In genomic region chr6:47581591-47581990, GRCh38 we compare ENCODE assay signal across 17 cellular contexts.
A peak's percentile ranks its signal among the peaks of the same experiment; 100 is the strongest.
DNase-seq lines count a peak whose midpoint lies in the region; ATAC-seq and TF ChIP-seq lines count a peak whose summit lies in the region.
"Had no signal": no experiment of that assay in that cellular context is flagged by ENCODE, and none has a peak within 500 bp of the region (broad histone marks: within the 10 kb centered on the region; RNA-seq: fewer than 3 reads in every experiment).

No MANE protein-coding gene starts in this region.

- H3K9me3 ChIP-seq in OCI-LY3 (ENCODE audit: insufficient read depth, low read length) (no peaks in the 10 kb centered on the region), right lobe of liver (no peaks in the 10 kb centered on the region)
- H3K9me3 ChIP-seq: lower lobe of right lung, prostate gland, thoracic aorta had no signal

- WGBS in right lobe of liver (ENCODE audit: insufficient coverage, low coverage, low lambda C conversion rate, missing lambda C conversion rate): 75% methylated on average over 2 of the region's 2 CpGs

- peaks cover 11% of the 10 kb centered on the region for H3K4me1 ChIP-seq in OCI-LY3 (ENCODE audit: low read length)
- no peaks in the 10 kb centered on the region for H3K4me1 ChIP-seq in right lobe of liver
- H3K4me1 ChIP-seq: lower lobe of right lung, prostate gland had no signal

- intact Hi-C loops in right lobe of liver (cut with DNase I): no loop called here

- no peak for TF ChIP-seq POLR2A in right lobe of liver (IDR thresholded peaks at IDR 0.05)

- ATAC-seq in GM18870 (IDR thresholded peaks at IDR 0.05; ENCODE audit: unreplicated experiment) (peak; percentile 45), GM21526 (IDR thresholded peaks at IDR 0.05; ENCODE audit: low FRiP score, unreplicated experiment) (peak; percentile 69), HG03064 (IDR thresholded peaks at IDR 0.05; ENCODE audit: low read depth, unreplicated experiment) (peak; percentile 87), right lobe of liver (no peak)
- ATAC-seq: lower lobe of right lung; natural killer cell treated with Interleukin-12 subunit alpha and Interleukin-12 subunit beta and Interleukin-15 and Interleukin-18, amount 100 ng/mL, for 72 hours had no signal

- H3K4me2 ChIP-seq in OCI-LY3 (ENCODE audit: low read length): peak overlapping the region; percentile 21

- no peak for TF ChIP-seq CTCF in OCI-LY3 (IDR thresholded peaks at IDR 0.05; ENCODE audit: low read depth, low read length)
- TF ChIP-seq CTCF in right lobe of liver (IDR thresholded peaks at IDR 0.05): no peak

- H2AFZ ChIP-seq in OCI-LY3 (ENCODE audit: low read depth, low read length): no peak overlapping the region

- H3K27ac ChIP-seq in OCI-LY3 (ENCODE audit: low read length): no peak overlapping the region
- no peak overlapping the region for H3K27ac ChIP-seq in right lobe of liver
- H3K27ac ChIP-seq: lower lobe of right lung, prostate gland, thoracic aorta had no signal

- H3K36me3 ChIP-seq in OCI-LY3 (replicated peaks; ENCODE audit: low read depth, low read length) (peaks cover 41% of the 10 kb centered on the region), right lobe of liver (peaks cover 0 to 4% (median 2%) of the 10 kb centered on the region in 4 donors)
- H3K36me3 ChIP-seq: prostate gland had no signal

- H4K20me1 ChIP-seq in OCI-LY3 (ENCODE audit: insufficient read depth, low read length): peaks cover 3% of the 10 kb centered on the region; the same call in 1 of the 2 replicates

- no peaks in the 10 kb centered on the region for H3K27me3 ChIP-seq in OCI-LY3 (ENCODE audit: low read depth, low read length)
- H3K27me3 ChIP-seq in right lobe of liver: no peaks in the 10 kb centered on the region

- H3K4me3 ChIP-seq in OCI-LY3 (ENCODE audit: low read length) (no peak overlapping the region), right lobe of liver (no peak overlapping the region)
- H3K4me3 ChIP-seq: lower lobe of right lung, prostate gland, thoracic aorta had no signal

- DNase-seq in ecto neural progenitor cell (ENCODE audit: low spot score) (no peak), NCI-H2196 (lab: John Stamatoyannopoulos, UW; ENCODE audit: unreplicated experiment) (no peak), NCI-H2107 (lab: John Stamatoyannopoulos, UW) (no peak), right lobe of liver (no peak)
- DNase-seq: activated CD4-positive, alpha-beta T cell treated with anti-CD3 and anti-CD28 coated beads for 4 hours; effector CD4-positive, alpha-beta T cell; lower lobe of right lung; NCI-H2029 treated with DMSO at 0.1 percent for 48 hours; NCI-H82; SIG-M5 had no signal

- H3K9ac ChIP-seq in OCI-LY3 (ENCODE audit: low read length): no peak overlapping the region

- H3K79me2 ChIP-seq in OCI-LY3 (ENCODE audit: low read length): no peaks in the 10 kb centered on the region

Comparison
In these comparisons a context has a peak if more than half of its experiments do, and no peak if none do; other contexts are left out.
1. ATAC-seq: peak in GM18870 (single experiment), GM21526 (single experiment) and HG03064 (single experiment); none in right lobe of liver (0 of 4).